Comparison of ENCODE assay signal across 8 cellular contexts in the genomic region with DNA sequence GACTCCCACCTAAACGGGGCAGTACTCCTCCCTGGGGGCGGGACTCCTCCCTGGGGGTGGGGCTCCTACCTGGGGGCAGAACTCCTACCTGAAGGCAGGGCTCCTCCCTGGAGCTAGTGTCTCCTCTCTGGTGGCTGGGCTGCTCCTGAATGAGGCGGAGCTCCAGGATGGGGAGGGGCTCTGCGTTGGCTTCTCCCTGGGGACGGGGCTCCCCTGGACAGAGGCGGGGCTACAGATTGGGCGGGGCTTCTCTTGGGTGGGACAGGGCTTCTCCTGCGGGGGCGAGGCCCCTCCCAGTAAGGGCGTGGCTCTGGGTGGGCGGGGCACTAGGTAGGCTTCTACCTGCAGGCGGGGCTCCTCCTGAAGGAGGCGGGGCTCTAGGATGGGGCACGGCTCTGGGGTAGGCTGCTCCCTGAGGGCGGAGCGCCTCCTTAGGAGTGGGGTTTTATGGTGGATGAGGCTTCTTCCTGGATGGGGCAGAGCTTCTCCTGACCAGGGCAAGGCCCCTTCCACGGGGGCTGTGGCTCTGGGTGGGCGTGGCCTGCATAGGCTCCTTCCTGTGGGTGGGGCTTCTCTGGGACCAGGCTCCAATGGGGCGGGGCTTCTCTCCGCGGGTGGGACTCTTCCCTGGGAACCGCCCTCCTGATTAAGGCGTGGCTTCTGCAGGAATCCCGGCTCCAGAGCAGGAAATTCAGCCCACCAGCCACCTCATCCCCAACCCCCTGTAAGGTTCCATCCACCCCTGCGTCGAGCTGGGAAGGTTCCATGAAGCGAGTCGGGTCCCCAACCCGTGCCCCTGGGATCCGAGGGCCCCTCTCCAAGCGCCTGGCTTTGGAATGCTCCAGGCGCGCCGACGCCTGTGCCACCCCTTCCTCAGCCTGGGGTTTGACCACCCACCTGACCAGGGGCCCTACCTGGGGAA. TPM values are rescaled to one million over a fixed set of nuclear protein-coding genes. Genes with fewer than 3 reads are reported as not detected.
DNase-seq lines count a peak whose midpoint lies in the region; ATAC-seq and TF ChIP-seq lines count a peak whose summit lies in the region.

No MANE protein-coding gene starts in this region.

- H3K36me3 ChIP-seq in DOHH2 (ENCODE audit: control insufficient read depth, low read length) (no peaks in the 10 kb centered on the region), esophagus squamous epithelium (no peaks in the 10 kb centered on the region), parathyroid adenoma (ENCODE audit: control insufficient read depth, insufficient read depth, low read length) (no peaks in the 10 kb centered on the region)

- no peak overlapping the region for H3K4me2 ChIP-seq in DOHH2 (ENCODE audit: low read length)
- H3K4me2 ChIP-seq in parathyroid adenoma (ENCODE audit: low read length): peak overlapping the region; percentile 35

- no peaks in the 10 kb centered on the region for H3F3A ChIP-seq in DOHH2 (ENCODE audit: control insufficient read depth, insufficient read depth)

- DNase-seq in NCI-H1930 (lab: John Stamatoyannopoulos, UW) (peak; percentile 75 to 83), esophagus squamous epithelium (lab: John Stamatoyannopoulos, UW) (no peak), OCI-M2 (lab: John Stamatoyannopoulos, UW; ENCODE audit: unreplicated experiment) (no peak)
- DNase-seq in activated CD8-positive, alpha-beta memory T cell treated with anti-CD3 and anti-CD28 coated beads for 48 hours (ENCODE audit: low read depth in 2 of 3, low spot score in 2 of 3): peak in 2 of 3 experiments; percentile 43 to 69

- TF ChIP-seq CTCF in DOHH2 (IDR thresholded peaks at IDR 0.05; ENCODE audit: low read depth, low read length, poor library complexity, severe bottlenecking) (no peak), esophagus squamous epithelium (IDR thresholded peaks at IDR 0.05) (no peak), parathyroid adenoma (IDR thresholded peaks at IDR 0.05) (no peak)

- H4K20me1 ChIP-seq in DOHH2 (ENCODE audit: control insufficient read depth, insufficient read depth, low read depth, low read length): no peaks in the 10 kb centered on the region

- H3K9me2 ChIP-seq in DOHH2 (replicated peaks; ENCODE audit: control insufficient read depth, low read length): no peaks in the 10 kb centered on the region

- intact Hi-C loops in esophagus squamous epithelium (cut with DNase I): no loop called here

- H3K27me3 ChIP-seq in DOHH2 (ENCODE audit: control insufficient read depth, low read length) (peaks cover 11% of the 10 kb centered on the region; the same call in 1 of the 2 replicates), esophagus squamous epithelium (peaks cover 0 to 77% (median 23%) of the 10 kb centered on the region in 4 donors), parathyroid adenoma (ENCODE audit: control insufficient read depth, insufficient read depth, low read length) (peaks cover 8% of the 10 kb centered on the region)

- H2AFZ ChIP-seq in parathyroid adenoma: no peak overlapping the region

- TF ChIP-seq POLR2A in esophagus squamous epithelium (IDR thresholded peaks at IDR 0.05): no peak

- H3K27ac ChIP-seq in DOHH2 (ENCODE audit: low read depth, low read length): no peak overlapping the region
- peak overlapping the region in 2 of 4 donors; percentile 39 to 49 for H3K27ac ChIP-seq in esophagus squamous epithelium
- H3K27ac ChIP-seq in parathyroid adenoma: no peak overlapping the region

- WGBS in esophagus squamous epithelium, 2 donors: 0% methylated on average over 1 of the region's 35 CpGs; no CpG with 5 or more reads in 1 of the 2 donors

- ATAC-seq in GM21360 (IDR thresholded peaks at IDR 0.05; ENCODE audit: unreplicated experiment) (no peak), GM18498 (IDR thresholded peaks at IDR 0.05; ENCODE audit: unreplicated experiment) (no peak)

- H3K9ac ChIP-seq in parathyroid adenoma: no peak overlapping the region

- H3K4me3 ChIP-seq in DOHH2 (ENCODE audit: low read length): peak overlapping the region; percentile 15; the same call in 1 of the 2 replicates
- H3K4me3 ChIP-seq in esophagus squamous epithelium: peak overlapping the region; percentile 6 to 52 (median 38)
- no peak overlapping the region for H3K4me3 ChIP-seq in parathyroid adenoma (ENCODE audit: low read depth, low read length)

- H3K9me3 ChIP-seq in DOHH2 (ENCODE audit: control insufficient read depth, insufficient read depth, low read length) (no peaks in the 10 kb centered on the region), esophagus squamous epithelium (peaks cover 0 to 6% (median 0%) of the 10 kb centered on the region in 3 donors), parathyroid adenoma (ENCODE audit: control insufficient read depth, low read length) (no peaks in the 10 kb centered on the region)

- H3K79me2 ChIP-seq in DOHH2 (ENCODE audit: control insufficient read depth, low read length) (no peaks in the 10 kb centered on the region), parathyroid adenoma (no peaks in the 10 kb centered on the region)

- 0 out of 2 replicates have a peak, but pooled peaks cover 3% of the 10 kb centered on the region for H3K4me1 ChIP-seq in DOHH2 (ENCODE audit: control insufficient read depth, low read length)
- peaks cover 8 to 34% (median 12%) of the 10 kb centered on the region in 3 donors for H3K4me1 ChIP-seq in esophagus squamous epithelium
- H3K4me1 ChIP-seq in parathyroid adenoma: no peaks in the 10 kb centered on the region

RNA-seq across cellular contexts. Expression of a gene that starts 22.7 kb away (rescaled TPM):
- 100 to 1,000 TPM; 279 to 327 (median 319) TPM for total RNA-seq in esophagus squamous epithelium

RNA-seq across cellular contexts. Expression of a gene that starts 43.3 kb away (rescaled TPM):
- 10 to 100 TPM in 3 of 4 donors, 1 to 10 TPM in 1; 8.5 to 21.3 (median 18.1) TPM for total RNA-seq in esophagus squamous epithelium

RNA-seq across cellular contexts. Expression of a gene that starts 49.3 kb away (rescaled TPM):
- 10 to 100 TPM; 33.8 to 62.2 (median 51.2) TPM for total RNA-seq in esophagus squamous epithelium

RNA-seq across cellular contexts. Expression of a gene that starts 53.0 kb away (rescaled TPM):
- 1 to 10 TPM in 2 of 4 donors, under 1 TPM in 2; 0.76 to 2.7 (median 1.3) TPM for total RNA-seq in esophagus squamous epithelium

Comparison
In these comparisons a context has a peak if more than half of its experiments do, and no peak if none do; other contexts are left out.
1. DNase-seq: peak in NCI-H1930 (2 of 2) and activated CD8-positive, alpha-beta memory T cell treated with anti-CD3 and anti-CD28 coated beads for 48 hours (2 of 3); none in esophagus squamous epithelium (single experiment) and OCI-M2 (single experiment).